In genomic region chr11:70111269-70112016, GRCh38 we compare ENCODE assay signal across 9 cellular contexts. TPM values are rescaled to one million over a fixed set of nuclear protein-coding genes. Genes with fewer than 3 reads are reported as not detected.
DNase-seq lines count a peak whose midpoint lies in the region; TF ChIP-seq lines count a peak whose summit lies in the region.
"Had no signal": no experiment of that assay in that cellular context is flagged by ENCODE, and none has a peak within 500 bp of the region (broad histone marks: within the 10 kb centered on the region; RNA-seq: fewer than 3 reads in every experiment).

No MANE protein-coding gene starts in this region.

- no peak for TF ChIP-seq POLR2A in transverse colon (IDR thresholded peaks at IDR 0.05)

- DNase-seq in NCI-H82 (lab: John Stamatoyannopoulos, UW) (peak; percentile 59), NCI-H82 treated with DMSO at 0.1 percent for 48 hours (lab: John Stamatoyannopoulos, UW; ENCODE audit: unreplicated experiment) (no peak), SK-MEL-5 (ENCODE audit: low read depth, low spot score) (peak; percentile 100), right atrium auricular region (ENCODE audit: low spot score) (peak; percentile 65), transverse colon (peak; percentile 48), NCI-H2171 (lab: John Stamatoyannopoulos, UW) (no peak), kidney glomerular epithelial cell (lab: John Stamatoyannopoulos, UW) (no peak)
- no peak for DNase-seq in activated CD4-positive, alpha-beta T cell treated with anti-CD3 and anti-CD28 coated beads, Interleukin-2, amount 10 ng/mL, durations not matched to agents 7 days and 5 days
- DNase-seq: CD4-positive, alpha-beta T cell had no signal

- WGBS in transverse colon (ENCODE audit: low coverage in 1 of 2), 2 donors: 43 to 76% methylated on average over 2 to 26 of the region's 29 CpGs

- no peaks in the 10 kb centered on the region for H3K9me3 Mint-ChIP-seq in activated CD4-positive, alpha-beta T cell treated with anti-CD3 and anti-CD28 coated beads, Interleukin-2, amount 10 ng/mL, durations not matched to agents 7 days and 5 days
- H3K9me3 Mint-ChIP-seq: CD4-positive, alpha-beta T cell had no signal

- in situ Hi-C loops in SK-MEL-5 (cut with HindIII; ENCODE audit: low pct_unique_long_range_greater_than_20kb, low sequenced_read_pairs): no loop called here
- in situ Hi-C loops in transverse colon (cut with MboI; ENCODE audit: low pct_ligation_motif_present in 1 of 4, low pct_unique_long_range_greater_than_20kb in 1 of 4, low sequenced_read_pairs in 3 of 4): no loop called here

- H3K27ac Mint-ChIP-seq in activated CD4-positive, alpha-beta T cell treated with anti-CD3 and anti-CD28 coated beads, Interleukin-2, amount 10 ng/mL, durations not matched to agents 7 days and 5 days: no peak overlapping the region
- H3K27ac Mint-ChIP-seq: CD4-positive, alpha-beta T cell had no signal

- no peak overlapping the region for H3K4me3 ChIP-seq in right atrium auricular region
- H3K4me3 ChIP-seq in transverse colon: no peak overlapping the region

- H3K4me1 Mint-ChIP-seq in activated CD4-positive, alpha-beta T cell treated with anti-CD3 and anti-CD28 coated beads, Interleukin-2, amount 10 ng/mL, durations not matched to agents 7 days and 5 days: no peaks in the 10 kb centered on the region

- H3K36me3 Mint-ChIP-seq in activated CD4-positive, alpha-beta T cell treated with anti-CD3 and anti-CD28 coated beads, Interleukin-2, amount 10 ng/mL, durations not matched to agents 7 days and 5 days (ENCODE audit: low read depth): no peaks in the 10 kb centered on the region

- H3K4me1 ChIP-seq in right atrium auricular region: peaks cover 0 to 16% of the 10 kb centered on the region in 2 donors
- H3K4me1 ChIP-seq in transverse colon: peaks cover 0 to 23% (median 6%) of the 10 kb centered on the region in 4 donors

- CTCF ChIA-PET in activated CD4-positive, alpha-beta T cell treated with anti-CD3 and anti-CD28 coated beads, Interleukin-2, amount 10 ng/mL, durations not matched to agents 7 days and 5 days (lab: Charles Lee): no interaction called here

- TF ChIP-seq CTCF in right atrium auricular region (IDR thresholded peaks at IDR 0.05): no peak
- no peak for TF ChIP-seq CTCF in transverse colon (IDR thresholded peaks at IDR 0.05)

- H3K9me3 ChIP-seq in right atrium auricular region: no peaks in the 10 kb centered on the region
- H3K9me3 ChIP-seq in transverse colon: no peaks in the 10 kb centered on the region

- POLR2A ChIA-PET in activated CD4-positive, alpha-beta T cell treated with anti-CD3 and anti-CD28 coated beads, Interleukin-2, amount 10 ng/mL, durations not matched to agents 7 days and 5 days (lab: Charles Lee): no interaction called here

- H3K27me3 Mint-ChIP-seq in activated CD4-positive, alpha-beta T cell treated with anti-CD3 and anti-CD28 coated beads, Interleukin-2, amount 10 ng/mL, durations not matched to agents 7 days and 5 days: no peaks in the 10 kb centered on the region

- no peak overlapping the region for H3K4me3 Mint-ChIP-seq in activated CD4-positive, alpha-beta T cell treated with anti-CD3 and anti-CD28 coated beads, Interleukin-2, amount 10 ng/mL, durations not matched to agents 7 days and 5 days
- H3K4me3 Mint-ChIP-seq: CD4-positive, alpha-beta T cell had no signal

- intact Hi-C loops in transverse colon (cut with DNase I; ENCODE audit: low total_unique reads): no loop called here

- H3K36me3 ChIP-seq in right atrium auricular region: no peaks in the 10 kb centered on the region
- no peaks in the 10 kb centered on the region for H3K36me3 ChIP-seq in transverse colon

- TF ChIP-seq EP300 in transverse colon (IDR thresholded peaks at IDR 0.05; ENCODE audit: low read depth): no peak

- H3K27me3 ChIP-seq in right atrium auricular region (no peaks in the 10 kb centered on the region), transverse colon (peaks cover 3% of the 10 kb centered on the region)

- H3K27ac ChIP-seq in right atrium auricular region (peak overlapping the region; percentile 70 to 75), transverse colon (peak overlapping the region in 3 of 4 donors; percentile 25 to 30 (median 27))

RNA-seq across cellular contexts. Expression of gene ANO1, which starts 33.3 kb away (rescaled TPM):
- total RNA-seq in SK-MEL-5 (2014; rRNA removed; shearing (Covaris generic)): 1.2 and 2.9 TPM in 2 replicates
- 2.9 and 3.0 TPM in 2 replicates for polyA plus RNA-seq in SK-MEL-5 (2015; cell fraction: cytosol; rRNA removed)
- 1.0 and 1.6 TPM in 2 replicates for polyA plus RNA-seq in SK-MEL-5 (2015; cell fraction: nucleus; rRNA removed)
- total RNA-seq in right atrium auricular region (10 to 100 TPM; 10.2 to 29.4 TPM), transverse colon (10 to 100 TPM in 2 of 4 donors, 1 to 10 TPM in 2; 7.9 to 20.9 (median 11.3) TPM)
- not detected for total RNA-seq in activated CD4-positive, alpha-beta T cell treated with anti-CD3 and anti-CD28 coated beads, Interleukin-2, amount 10 ng/mL, durations not matched to agents 7 days and 5 days
- total RNA-seq: CD4-positive, alpha-beta T cell had no signal

Comparison
In these comparisons a context has a peak if more than half of its experiments do, and no peak if none do; other contexts are left out.
1. DNase-seq: peak in NCI-H82 (single experiment), SK-MEL-5 (single experiment), right atrium auricular region (single experiment) and transverse colon (single experiment); none in NCI-H82 treated with DMSO at 0.1 percent for 48 hours (single experiment), activated CD4-positive, alpha-beta T cell treated with anti-CD3 and anti-CD28 coated beads, Interleukin-2, amount 10 ng/mL, durations not matched to agents 7 days and 5 days (single experiment), NCI-H2171 (single experiment) and kidney glomerular epithelial cell (single experiment).